14 cellular contexts compared by ENCODE assay signal in the genomic region with DNA sequence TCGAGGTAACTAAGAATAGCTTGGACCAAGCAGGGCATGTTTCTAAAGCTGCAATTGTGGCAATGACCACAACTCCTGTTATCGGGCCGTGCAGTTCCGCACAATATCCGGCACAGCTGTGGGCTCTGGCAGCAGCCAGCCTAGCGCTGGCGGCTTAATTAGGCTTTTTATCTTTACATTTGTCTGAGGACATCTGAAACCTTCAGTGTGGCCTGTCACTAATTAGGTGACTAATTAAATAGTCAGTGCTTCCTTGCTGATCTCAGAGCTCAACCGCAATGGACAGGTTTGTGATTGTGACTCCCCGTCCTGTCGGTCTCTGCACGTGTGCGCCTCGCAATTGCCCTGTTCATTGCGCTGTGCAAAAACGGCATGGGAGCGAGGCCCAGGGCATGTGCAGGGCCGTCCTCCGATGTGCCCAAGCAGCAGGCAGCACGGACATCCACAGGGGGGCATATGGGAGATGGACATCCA.
DNase-seq lines count a peak whose midpoint lies in the region; ATAC-seq and TF ChIP-seq lines count a peak whose summit lies in the region.
"Had no signal": no experiment of that assay in that cellular context is flagged by ENCODE, and none has a peak within 500 bp of the region (broad histone marks: within the 10 kb centered on the region; RNA-seq: fewer than 3 reads in every experiment).

No MANE protein-coding gene starts in this region.

- H3K36me3 ChIP-seq in tibial artery: no peaks in the 10 kb centered on the region

- no peak for ATAC-seq in activated CD4-positive, CD25-positive, alpha-beta regulatory T cell treated with anti-CD3 and anti-CD28 coated beads, Interleukin-2, amount 50 U/mL, for 24 hours
- ATAC-seq in HG03442 (IDR thresholded peaks at IDR 0.05; ENCODE audit: unreplicated experiment): no peak
- ATAC-seq: activated T-cell treated with anti-CD3 and anti-CD28 coated beads, Interleukin-2, amount 50 U/mL, for 4 hours had no signal

- DNase-seq in NCI-H146 (lab: John Stamatoyannopoulos, UW) (peak; percentile 59), NCI-H146 treated with DMSO at 0.1 percent for 48 hours (lab: John Stamatoyannopoulos, UW; ENCODE audit: unreplicated experiment) (no peak), HL-60 (ENCODE audit: low read depth in 1 of 2, low spot score in 1 of 2) (peak; percentile 24 to 56), SKM-1 treated with dmso at 0.1 percent for 144 hours (lab: John Stamatoyannopoulos, UW; ENCODE audit: unreplicated experiment) (peak; percentile 12), pulmonary artery endothelial cell (ENCODE audit: low read depth, low spot score) (peak; percentile 20), tibial artery (no peak)
- DNase-seq: activated B cell treated with CpG ODN at 0.5 μM for 24 hours; activated T-cell treated with anti-CD3 and anti-CD28 coated beads, Interleukin-2, amount 50 U/mL, for 4 hours; anterior cingulate cortex; endodermal cell had no signal

- H3K4me3 ChIP-seq in HL-60 (replicated peaks; ENCODE audit: insufficient read depth, low read length): no peak overlapping the region
- no peak overlapping the region for H3K4me3 ChIP-seq in tibial artery
- H3K4me3 ChIP-seq: hepatocyte had no signal

- H3K9me3 ChIP-seq in tibial artery: no peaks in the 10 kb centered on the region

- H3K27me3 ChIP-seq in HL-60 (ENCODE audit: insufficient read depth, poor library complexity, severe bottlenecking): no peaks in the 10 kb centered on the region
- H3K27me3 ChIP-seq in tibial artery: no peaks in the 10 kb centered on the region
- H3K27me3 ChIP-seq: hepatocyte had no signal

- intact Hi-C loops in tibial artery (cut with DNase I; ENCODE audit: low total_unique reads): no loop called here

- H3K27ac ChIP-seq in HL-60 (replicated peaks) (no peak overlapping the region), tibial artery (no peak overlapping the region)
- H3K27ac ChIP-seq: 22Rv1, hepatocyte had no signal

- peaks cover 0 to 12% (median 3%) of the 10 kb centered on the region in 4 donors for H3K4me1 ChIP-seq in tibial artery

- TF ChIP-seq CTCF in HL-60 (IDR thresholded peaks at IDR 0.05; ENCODE audit: insufficient read depth, low read length) (no peak), tibial artery (IDR thresholded peaks at IDR 0.05) (no peak)

Comparison
In these comparisons a context has a peak if more than half of its experiments do, and no peak if none do; other contexts are left out.
1. DNase-seq: peak in NCI-H146 (single experiment), HL-60 (2 of 2), SKM-1 treated with dmso at 0.1 percent for 144 hours (single experiment) and pulmonary artery endothelial cell (single experiment); none in NCI-H146 treated with DMSO at 0.1 percent for 48 hours (single experiment) and tibial artery (0 of 2).